In the genomic region with DNA sequence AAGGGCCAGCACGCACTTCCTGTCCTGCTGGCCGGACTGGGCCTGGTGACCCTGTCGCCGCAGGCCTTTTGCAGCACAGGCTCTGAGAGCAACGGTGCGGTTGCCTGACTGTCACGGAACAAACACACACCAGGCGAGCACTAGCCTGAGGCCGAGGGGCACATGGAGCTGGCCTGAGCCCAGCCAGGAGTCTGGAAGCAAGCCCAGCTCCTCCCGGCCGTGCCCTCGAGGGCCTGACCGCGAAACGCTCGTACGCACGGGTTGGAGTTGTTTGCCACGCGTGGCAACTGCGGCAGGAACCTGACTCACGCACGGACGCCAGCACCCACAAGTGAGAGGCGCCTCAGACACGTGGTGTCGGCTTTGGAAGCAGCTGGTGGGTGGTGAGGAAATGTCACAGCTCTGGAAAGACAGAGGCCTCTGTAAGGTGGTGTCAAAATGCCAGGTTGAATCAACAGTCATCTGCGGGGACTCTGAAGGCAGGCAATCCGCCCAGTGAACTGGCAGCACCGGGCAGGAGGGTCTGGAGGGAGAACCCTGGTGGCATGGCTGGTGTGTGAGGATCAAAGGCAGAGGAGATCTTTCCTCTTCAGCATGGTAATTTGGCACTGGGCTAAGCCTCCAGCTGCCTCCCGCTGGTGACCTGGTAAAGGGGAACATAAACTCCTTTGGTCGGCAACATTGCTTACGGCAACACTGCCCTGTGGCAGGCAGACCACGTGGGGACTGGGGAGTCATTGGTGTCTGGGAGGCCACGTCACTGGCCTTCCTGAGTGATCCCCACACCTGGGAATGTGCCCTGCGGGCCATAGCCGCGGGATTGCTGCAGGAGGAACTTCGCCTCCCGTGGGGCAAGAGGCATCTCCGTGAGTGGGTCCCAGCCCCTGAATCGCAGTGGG, we compare ENCODE assay signal across 1 cellular context.
A peak's percentile ranks its signal among the peaks of the same experiment; 100 is the strongest.
TF ChIP-seq lines count a peak whose summit lies in the region.

No MANE protein-coding gene starts in this region.

TF ChIP-seq in GM12878, 131 proteins besides CTCF, POLR2A, EP300 and RAD21 (continued from another document):
- TF ChIP-seq, protein P1, sequence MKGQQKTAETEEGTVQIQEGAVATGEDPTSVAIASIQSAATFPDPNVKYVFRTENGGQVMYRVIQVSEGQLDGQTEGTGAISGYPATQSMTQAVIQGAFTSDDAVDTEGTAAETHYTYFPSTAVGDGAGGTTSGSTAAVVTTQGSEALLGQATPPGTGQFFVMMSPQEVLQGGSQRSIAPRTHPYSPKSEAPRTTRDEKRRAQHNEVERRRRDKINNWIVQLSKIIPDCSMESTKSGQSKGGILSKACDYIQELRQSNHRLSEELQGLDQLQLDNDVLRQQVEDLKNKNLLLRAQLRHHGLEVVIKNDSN (IDR thresholded peaks at IDR 0.05; ENCODE audit: borderline replicate concordance, extremely low read length, insufficient read depth, low read depth, low read length) = peak; percentile 6
